ENCODE assay signal across 1 cellular context in the genomic region with DNA sequence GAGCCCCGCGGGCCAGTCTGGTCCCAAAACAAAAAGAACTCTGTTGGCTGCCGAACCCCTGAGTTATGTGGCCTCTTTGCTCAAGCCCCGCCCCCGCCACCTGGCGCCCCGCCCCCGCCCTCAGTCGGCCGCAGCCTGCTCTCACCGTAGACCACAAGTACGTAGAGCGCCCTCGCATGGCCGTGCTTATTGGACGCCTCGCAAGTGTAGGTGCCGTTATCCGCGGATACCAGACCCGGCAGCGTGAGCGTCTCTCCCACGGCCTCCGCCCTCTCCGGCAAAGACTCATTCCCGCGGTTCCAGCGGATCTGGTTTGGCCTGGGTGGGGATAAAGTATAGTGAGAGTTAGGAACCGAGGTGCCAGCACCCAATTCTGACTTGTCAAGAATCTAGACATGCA.
TF ChIP-seq lines count a peak whose summit lies in the region.

No MANE protein-coding gene starts in this region.

TF ChIP-seq in GM12878, 131 proteins besides CTCF, POLR2A, EP300 and RAD21:
- TF ChIP-seq CBX5 (IDR thresholded peaks at IDR 0.05; ENCODE audit: low read depth), result no peak
- peak; percentile 81 for TF ChIP-seq RUNX3 (IDR thresholded peaks at IDR 0.05; ENCODE audit: low read length)
- TF ChIP-seq PML (IDR thresholded peaks at IDR 0.05; ENCODE audit: low read length), result no peak
- no peak for TF ChIP-seq ASH2L (IDR thresholded peaks at IDR 0.05; ENCODE audit: borderline replicate concordance, low read depth)
- TF ChIP-seq MEF2A (IDR thresholded peaks at IDR 0.05; ENCODE audit: insufficient read depth, low read depth, low read length), result no peak
- TF ChIP-seq SKIL (IDR thresholded peaks at IDR 0.05; ENCODE audit: low read depth, poor library complexity, severe bottlenecking), result no peak
- TF ChIP-seq MXI1 (IDR thresholded peaks at IDR 0.05; ENCODE audit: low read depth, low read length), result no peak
- TF ChIP-seq SIN3A (IDR thresholded peaks at IDR 0.05; ENCODE audit: low read depth, low read length), result no peak
- no peak for TF ChIP-seq SMARCA5 (IDR thresholded peaks at IDR 0.05)
- peak; percentile 27; the same call in 1 of the 2 replicates for TF ChIP-seq EED (IDR thresholded peaks at IDR 0.05; ENCODE audit: low read depth)
- TF ChIP-seq NR2C1 (IDR thresholded peaks at IDR 0.05), result no peak
- no peak for TF ChIP-seq KDM1A (IDR thresholded peaks at IDR 0.05; ENCODE audit: borderline replicate concordance)
